Comparison of ENCODE assay signal across 8 cellular contexts in the genomic region with DNA sequence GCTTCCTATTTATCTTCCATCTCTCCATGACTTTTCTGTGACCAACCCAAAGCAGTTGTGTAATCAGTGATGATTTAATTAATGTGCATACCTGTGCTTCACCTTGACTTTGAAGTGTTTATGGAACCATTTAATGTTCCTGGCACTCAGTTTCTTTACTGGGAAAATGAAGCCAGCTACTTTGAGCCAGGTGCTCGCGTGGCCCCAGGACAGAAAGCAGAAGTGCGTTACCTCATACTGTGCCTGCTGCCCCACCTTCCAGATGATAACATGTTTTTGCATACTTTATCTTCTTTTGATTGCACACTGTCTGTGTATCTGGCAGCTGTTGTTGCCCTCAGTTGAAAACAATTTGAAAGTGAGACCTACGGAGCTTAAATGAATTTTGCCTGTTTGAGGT.
DNase-seq lines count a peak whose midpoint lies in the region; ATAC-seq and TF ChIP-seq lines count a peak whose summit lies in the region.

No MANE protein-coding gene starts in this region.

- peaks cover 28% of the 10 kb centered on the region for H3K4me1 ChIP-seq in foreskin keratinocyte

- no peaks in the 10 kb centered on the region for H3K27me3 ChIP-seq in foreskin keratinocyte

- ATAC-seq in GM18858 (IDR thresholded peaks at IDR 0.05; ENCODE audit: unreplicated experiment): peak; percentile 80
- peak; percentile 73 for ATAC-seq in GM21825 (IDR thresholded peaks at IDR 0.05; ENCODE audit: unreplicated experiment)
- peak; percentile 86 for ATAC-seq in HG03565 (IDR thresholded peaks at IDR 0.05; ENCODE audit: unreplicated experiment)
- ATAC-seq in foreskin keratinocyte: peak; percentile 79

- DNase-seq in foreskin keratinocyte: peak; percentile 60 to 72
- no peak for DNase-seq in SKM-1 (lab: John Stamatoyannopoulos, UW; ENCODE audit: unreplicated experiment)
- DNase-seq in dermis blood vessel endothelial cell: no peak
- DNase-seq in 8988T: no peak
- no peak for DNase-seq in HuH-7.5 (ENCODE audit: low spot score)

- TF ChIP-seq CTCF in foreskin keratinocyte (conservative IDR thresholded peaks at IDR 0.05): no peak

- H3K27ac ChIP-seq in foreskin keratinocyte: peak overlapping the region; percentile 4

Comparison
In these comparisons a context has a peak if more than half of its experiments do, and no peak if none do; other contexts are left out.
1. DNase-seq: peak in foreskin keratinocyte (2 of 2); none in SKM-1 (single experiment), dermis blood vessel endothelial cell (single experiment), 8988T (single experiment) and HuH-7.5 (single experiment).
2. Peak in every context shown above with its lines, with median percentiles within 50 percentile points of each other: ATAC-seq.